ENCODE assay signal across 21 cellular contexts in genomic region chrX:154309041-154309775, GRCh38. TPM values are rescaled to one million over a fixed set of nuclear protein-coding genes. Genes with fewer than 3 reads are reported as not detected.
"Had no signal": no experiment of that assay in that cellular context is flagged by ENCODE, and none has a peak within 500 bp of the region (broad histone marks: within the 10 kb centered on the region; RNA-seq: fewer than 3 reads in every experiment).

No MANE protein-coding gene starts in this region.

- H3K27ac Mint-ChIP-seq: activated CD4-positive, alpha-beta T cell treated with anti-CD3 and anti-CD28 coated beads for 36 hours; activated naive CD8-positive, alpha-beta T cell had no signal

- H3K9me3 ChIP-seq: ascending aorta, Peyer's patch, SJSA1, SK-N-SH had no signal

- H3K36me3 Mint-ChIP-seq: activated naive CD4-positive, alpha-beta T cell treated with anti-CD3 and anti-CD28 coated beads, Interleukin-2, amount 10 ng/mL, durations not matched to agents 7 days and 5 days; activated naive CD8-positive, alpha-beta T cell had no signal

- H3K27me3 Mint-ChIP-seq: activated CD4-positive, alpha-beta memory T cell treated with anti-CD3 and anti-CD28 coated beads, Interleukin-2, amount 10 ng/mL, durations not matched to agents 7 days and 5 days; activated CD4-positive, alpha-beta T cell treated with anti-CD3 and anti-CD28 coated beads for 36 hours; activated naive CD4-positive, alpha-beta T cell treated with anti-CD3 and anti-CD28 coated beads, Interleukin-2, amount 10 ng/mL, durations not matched to agents 7 days and 5 days; activated naive CD8-positive, alpha-beta T cell had no signal

- H3K4me3 ChIP-seq: ascending aorta, cardiac muscle cell, Peyer's patch, SJSA1 had no signal

- H3K4me3 Mint-ChIP-seq: activated CD4-positive, alpha-beta memory T cell treated with anti-CD3 and anti-CD28 coated beads, Interleukin-2, amount 10 ng/mL, durations not matched to agents 7 days and 5 days; activated CD4-positive, alpha-beta T cell treated with anti-CD3 and anti-CD28 coated beads for 36 hours; activated naive CD4-positive, alpha-beta T cell treated with anti-CD3 and anti-CD28 coated beads, Interleukin-2, amount 10 ng/mL, durations not matched to agents 7 days and 5 days; activated T-cell treated with anti-CD3 and anti-CD28 coated beads, Interleukin-2, amount 50 U/mL, for 4 hours; activated T-helper 1 cell treated with anti-CD3 and anti-CD28 coated beads, Interleukin-12 subunit alpha, Interleukin-12 subunit beta, Interleukin-2, Interleukin-4 antibody, amounts not matched to agents 30 ng/mL and 10 ng/mL and 1 ng/mL, durations not matched to agents 14 hours and 24 hours and 36 hours; T-helper 1 cell treated with Interleukin-12 subunit alpha and Interleukin-12 subunit beta and Interleukin-4 antibody, amounts not matched to agents 30 μg/mL and 1 μg/mL, for 36 hours; T-helper 2 cell treated with Interferon-gamma antibody and Interleukin-4, amounts not matched to agents 5 μg/mL and 100 μg/mL, for 36 hours had no signal

- H3K9ac ChIP-seq: SK-N-SH had no signal

- H3K9me3 Mint-ChIP-seq: activated CD4-positive, alpha-beta memory T cell treated with anti-CD3 and anti-CD28 coated beads, Interleukin-2, amount 10 ng/mL, durations not matched to agents 7 days and 5 days; activated naive CD4-positive, alpha-beta T cell treated with anti-CD3 and anti-CD28 coated beads, Interleukin-2, amount 10 ng/mL, durations not matched to agents 7 days and 5 days; activated T-cell treated with anti-CD3 and anti-CD28 coated beads, Interleukin-2, amount 50 U/mL, for 4 hours; activated T-helper 1 cell treated with anti-CD3 and anti-CD28 coated beads, Interleukin-12 subunit alpha, Interleukin-12 subunit beta, Interleukin-2, Interleukin-4 antibody, amounts not matched to agents 30 ng/mL and 10 ng/mL and 1 ng/mL, durations not matched to agents 14 hours and 24 hours and 36 hours; T-helper 1 cell treated with Interleukin-12 subunit alpha and Interleukin-12 subunit beta and Interleukin-4 antibody, amounts not matched to agents 30 μg/mL and 1 μg/mL, for 36 hours; T-helper 2 cell treated with Interferon-gamma antibody and Interleukin-4, amounts not matched to agents 5 μg/mL and 100 μg/mL, for 36 hours had no signal

- H3K36me3 ChIP-seq: ascending aorta, cardiac muscle cell, Peyer's patch, SJSA1 had no signal

- H3K4me1 ChIP-seq: ascending aorta, Peyer's patch, SJSA1 had no signal

- DNase-seq: NCI-H1092, NCI-H1436 treated with DMSO at 0.1 percent for 48 hours, NCI-H2029, NCI-H524 treated with DMSO at 0.1 percent for 48 hours, SHP77 treated with DMSO at 0.1 percent for 48 hours had no signal

- H3K27me3 ChIP-seq: ascending aorta, cardiac muscle cell, Peyer's patch, SJSA1 had no signal

- H3K4me2 ChIP-seq: SK-N-SH had no signal

- H3K27ac ChIP-seq: ascending aorta, cardiac muscle cell, SJSA1 had no signal

RNA-seq across cellular contexts. Expression of gene TKTL1, which starts 13.6 kb away (rescaled TPM):
- total RNA-seq: activated T-cell treated with anti-CD3 and anti-CD28 coated beads, Interleukin-2, amount 50 U/mL, for 4 hours; ascending aorta; cardiac muscle cell; NCI-H460; PC-3; Peyer's patch; SJSA1 had no signal
- polyA plus RNA-seq: cardiac muscle cell, SK-N-SH had no signal

RNA-seq across cellular contexts. Expression of gene TEX28, which starts 14.3 kb away (rescaled TPM):
- total RNA-seq: activated CD4-positive, alpha-beta memory T cell treated with anti-CD3 and anti-CD28 coated beads, Interleukin-2, amount 10 ng/mL, durations not matched to agents 7 days and 5 days; activated CD4-positive, alpha-beta T cell treated with anti-CD3 and anti-CD28 coated beads for 36 hours; activated T-cell treated with anti-CD3 and anti-CD28 coated beads, Interleukin-2, amount 50 U/mL, for 4 hours; activated T-helper 1 cell treated with anti-CD3 and anti-CD28 coated beads, Interleukin-12 subunit alpha, Interleukin-12 subunit beta, Interleukin-2, Interleukin-4 antibody, amounts not matched to agents 30 ng/mL and 10 ng/mL and 1 ng/mL, durations not matched to agents 14 hours and 24 hours and 36 hours; ascending aorta; cardiac muscle cell; NCI-H460; Peyer's patch; SJSA1 had no signal
- polyA plus RNA-seq: adipose tissue, cardiac muscle cell, SK-N-SH had no signal

RNA-seq across cellular contexts. Expression of gene OPN1MW3, which starts 51.8 kb away (rescaled TPM):
- total RNA-seq: activated CD4-positive, alpha-beta memory T cell treated with anti-CD3 and anti-CD28 coated beads, Interleukin-2, amount 10 ng/mL, durations not matched to agents 7 days and 5 days; activated CD4-positive, alpha-beta T cell treated with anti-CD3 and anti-CD28 coated beads for 36 hours; activated T-cell treated with anti-CD3 and anti-CD28 coated beads, Interleukin-2, amount 50 U/mL, for 4 hours; activated T-helper 1 cell treated with anti-CD3 and anti-CD28 coated beads, Interleukin-12 subunit alpha, Interleukin-12 subunit beta, Interleukin-2, Interleukin-4 antibody, amounts not matched to agents 30 ng/mL and 10 ng/mL and 1 ng/mL, durations not matched to agents 14 hours and 24 hours and 36 hours; ascending aorta; cardiac muscle cell; NCI-H460; PC-3; Peyer's patch; SJSA1 had no signal
- polyA plus RNA-seq: adipose tissue, cardiac muscle cell, SK-N-SH had no signal
